1 cellular context compared by ENCODE assay signal in genomic region chr12:27549231-27549800, GRCh38.
A peak's percentile ranks its signal among the peaks of the same experiment; 100 is the strongest.
TF ChIP-seq lines count a peak whose summit lies in the region.

No MANE protein-coding gene starts in this region.

TF ChIP-seq in HepG2, 621 proteins besides CTCF, POLR2A, EP300 and RAD21 (continued from another document):
- no peak for TF ChIP-seq KLF11 (CRISPR knock-in tag; IDR thresholded peaks at IDR 0.05)
- no peak for TF ChIP-seq SP4 (CRISPR knock-in tag; IDR thresholded peaks at IDR 0.05)
- TF ChIP-seq CAMTA2 (CRISPR knock-in tag; IDR thresholded peaks at IDR 0.05; ENCODE audit: borderline replicate concordance), result no peak
- no peak for TF ChIP-seq KDM1A (CRISPR knock-in tag; IDR thresholded peaks at IDR 0.05)
- no peak for TF ChIP-seq YEATS2 (CRISPR knock-in tag; IDR thresholded peaks at IDR 0.05; ENCODE audit: borderline replicate concordance)
- TF ChIP-seq ZNF124 (CRISPR knock-in tag; IDR thresholded peaks at IDR 0.05), result no peak
- no peak for TF ChIP-seq ZNF605 (CRISPR knock-in tag; IDR thresholded peaks at IDR 0.05)
- TF ChIP-seq ZUFSP (CRISPR knock-in tag; IDR thresholded peaks at IDR 0.05; ENCODE audit: borderline replicate concordance), result no peak
- TF ChIP-seq ATF7 (IDR thresholded peaks at IDR 0.05), result no peak
- TF ChIP-seq ATF7 (CRISPR knock-in tag; IDR thresholded peaks at IDR 0.05), result no peak
- no peak for TF ChIP-seq SNAI1 (CRISPR knock-in tag; IDR thresholded peaks at IDR 0.05; ENCODE audit: borderline replicate concordance)
- no peak for TF ChIP-seq DRAP1 (CRISPR knock-in tag; IDR thresholded peaks at IDR 0.05)
- TF ChIP-seq HMGXB4 (CRISPR knock-in tag; IDR thresholded peaks at IDR 0.05; ENCODE audit: borderline replicate concordance in 1 of 2, low read depth in 1 of 2), result no peak
- 0 out of 2 replicates have a peak, but pooled peaks have one; percentile 24 for TF ChIP-seq ZFY (CRISPR knock-in tag; IDR thresholded peaks at IDR 0.05)
- TF ChIP-seq ZNF136 (CRISPR knock-in tag; IDR thresholded peaks at IDR 0.05; ENCODE audit: low read depth), result no peak
- TF ChIP-seq MLXIP (CRISPR knock-in tag; IDR thresholded peaks at IDR 0.05; ENCODE audit: borderline replicate concordance), result 0 out of 2 replicates have a peak, but pooled peaks have one; percentile 48
- TF ChIP-seq NR1H2 (CRISPR knock-in tag; IDR thresholded peaks at IDR 0.05; ENCODE audit: borderline replicate concordance, low read depth), result 0 out of 2 replicates have a peak, but pooled peaks have one; percentile 30
- TF ChIP-seq ARNTL (CRISPR knock-in tag; IDR thresholded peaks at IDR 0.05), result no peak
- TF ChIP-seq ZBTB49 (CRISPR knock-in tag; IDR thresholded peaks at IDR 0.05; ENCODE audit: borderline replicate concordance), result no peak
- TF ChIP-seq SOX6 (IDR thresholded peaks at IDR 0.05), result no peak
- no peak for TF ChIP-seq SOX6 (CRISPR knock-in tag; IDR thresholded peaks at IDR 0.05)
- TF ChIP-seq DR1 (CRISPR knock-in tag; IDR thresholded peaks at IDR 0.05), result no peak
- no peak for TF ChIP-seq HCFC1 (IDR thresholded peaks at IDR 0.05; ENCODE audit: low read depth, low read length)
- TF ChIP-seq ZNF615 (CRISPR knock-in tag; IDR thresholded peaks at IDR 0.05; ENCODE audit: borderline replicate concordance), result 0 out of 2 replicates have a peak, but pooled peaks have one; percentile 30
- TF ChIP-seq ZNF205 (CRISPR knock-in tag; IDR thresholded peaks at IDR 0.05), result no peak
- TF ChIP-seq ZNF775 (CRISPR knock-in tag; IDR thresholded peaks at IDR 0.05; ENCODE audit: borderline replicate concordance), result 0 out of 2 replicates have a peak, but pooled peaks have one; percentile 42
- TF ChIP-seq SYNCRIP (IDR thresholded peaks at IDR 0.05; ENCODE audit: insufficient read depth, low read depth, low read length), result no peak
- no peak for TF ChIP-seq ZFX (CRISPR knock-in tag; IDR thresholded peaks at IDR 0.05; ENCODE audit: low read depth)
- no peak for TF ChIP-seq ZNF841 (CRISPR knock-in tag; IDR thresholded peaks at IDR 0.05; ENCODE audit: borderline replicate concordance)
- no peak for TF ChIP-seq CREB3 (CRISPR knock-in tag; IDR thresholded peaks at IDR 0.05)
- TF ChIP-seq ZBTB43 (CRISPR knock-in tag; conservative IDR thresholded peaks at IDR 0.05), result no peak
- TF ChIP-seq HMG20B (CRISPR knock-in tag; conservative IDR thresholded peaks at IDR 0.05), result no peak
- no peak for TF ChIP-seq ZNF562 (CRISPR knock-in tag; IDR thresholded peaks at IDR 0.05; ENCODE audit: borderline replicate concordance)
- peak; percentile 26; the same call in 1 of the 2 replicates for TF ChIP-seq RARA (CRISPR knock-in tag; IDR thresholded peaks at IDR 0.05)
- TF ChIP-seq MNT (IDR thresholded peaks at IDR 0.05), result no peak
